In genomic region chr2:166424841-166425240, GRCh38 we compare ENCODE assay signal across 1 cellular context.
TF ChIP-seq lines count a peak whose summit lies in the region.

No MANE protein-coding gene starts in this region.

TF ChIP-seq in HepG2, 621 proteins besides CTCF, POLR2A, EP300 and RAD21 (continued from another document):
- TF ChIP-seq DZIP1 (CRISPR knock-in tag; IDR thresholded peaks at IDR 0.05) (no peak), NR3C1 (CRISPR knock-in tag; IDR thresholded peaks at IDR 0.05) (no peak), ZNF326 (CRISPR knock-in tag; IDR thresholded peaks at IDR 0.05; ENCODE audit: borderline replicate concordance) (no peak), ZNF138 (CRISPR knock-in tag; IDR thresholded peaks at IDR 0.05; ENCODE audit: low read depth) (no peak), SNAI1 (CRISPR knock-in tag; IDR thresholded peaks at IDR 0.05; ENCODE audit: borderline replicate concordance) (no peak), ZBTB40 (IDR thresholded peaks at IDR 0.05) (no peak), ZBTB40 (CRISPR knock-in tag; IDR thresholded peaks at IDR 0.05) (no peak), ZNF674 (CRISPR knock-in tag; IDR thresholded peaks at IDR 0.05; ENCODE audit: low read depth) (no peak), SALL1 (CRISPR knock-in tag; IDR thresholded peaks at IDR 0.05) (no peak), NCOA2 (CRISPR knock-in tag; IDR thresholded peaks at IDR 0.05) (no peak), DNMT3B (CRISPR knock-in tag; conservative IDR thresholded peaks at IDR 0.05) (no peak), HNRNPH1 (optimal IDR thresholded peaks at IDR 0.05; ENCODE audit: low read depth, low read length) (no peak), ZNF784 (CRISPR knock-in tag; IDR thresholded peaks at IDR 0.05; ENCODE audit: borderline replicate concordance) (no peak), SRSF1 (optimal IDR thresholded peaks at IDR 0.05; ENCODE audit: low read depth, low read length) (no peak), ZNF124 (CRISPR knock-in tag; IDR thresholded peaks at IDR 0.05) (no peak), JDP2 (CRISPR knock-in tag; IDR thresholded peaks at IDR 0.05; ENCODE audit: borderline replicate concordance) (no peak), ZBTB10 (CRISPR knock-in tag; IDR thresholded peaks at IDR 0.05; ENCODE audit: borderline replicate concordance) (no peak)
